In the genomic region with DNA sequence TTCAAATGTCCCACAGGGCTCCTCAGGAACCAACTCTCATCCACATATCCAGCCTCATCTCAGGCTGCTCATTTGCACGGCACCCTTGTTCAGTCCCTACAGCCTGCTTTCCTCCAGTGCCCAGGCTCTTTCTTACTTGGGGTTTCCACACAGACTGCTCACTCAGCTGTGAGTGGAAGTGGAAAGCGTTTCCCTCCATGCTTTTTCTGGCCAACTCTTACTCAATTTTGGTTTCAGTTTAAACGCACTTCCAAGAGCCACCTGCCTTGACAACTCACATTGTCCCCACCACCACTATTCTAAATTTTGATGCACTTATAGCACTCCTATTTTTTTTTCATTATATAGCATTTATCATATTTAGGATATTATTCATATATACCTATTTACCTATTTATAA, we compare ENCODE assay signal across 1 cellular context.
TF ChIP-seq lines count a peak whose summit lies in the region.

No MANE protein-coding gene starts in this region.

TF ChIP-seq in HepG2, 621 proteins besides CTCF, POLR2A, EP300 and RAD21 (continued from another document):
- no peak for TF ChIP-seq U2AF1 (optimal IDR thresholded peaks at IDR 0.05; ENCODE audit: low read depth, low read length)
- no peak for TF ChIP-seq KMT2A (CRISPR knock-in tag; IDR thresholded peaks at IDR 0.05)
- no peak for TF ChIP-seq ZMYM2 (CRISPR knock-in tag; IDR thresholded peaks at IDR 0.05)
